9 cellular contexts compared by ENCODE assay signal in the genomic region with DNA sequence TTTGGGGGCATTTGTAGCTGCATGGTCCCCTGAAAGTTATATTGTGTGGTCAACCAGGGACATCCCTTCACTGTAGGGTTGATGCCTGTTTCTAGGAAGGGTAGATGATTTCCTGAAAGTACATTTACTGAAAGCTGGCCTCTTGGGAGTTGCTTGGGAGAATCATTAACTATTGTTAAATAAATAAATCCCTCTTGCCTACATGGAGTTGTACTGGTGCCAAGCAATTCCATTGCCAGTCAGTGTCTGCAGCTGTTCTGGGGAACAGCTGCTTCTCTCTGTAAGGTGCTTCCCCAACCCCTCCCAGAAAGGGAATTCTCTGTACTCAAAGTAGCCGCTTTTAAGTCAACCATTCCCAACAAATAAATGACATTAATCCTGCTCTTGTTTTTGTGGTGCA. TPM values are rescaled to one million over a fixed set of nuclear protein-coding genes. Genes with fewer than 3 reads are reported as not detected.
DNase-seq lines count a peak whose midpoint lies in the region; TF ChIP-seq lines count a peak whose summit lies in the region.
"Had no signal": no experiment of that assay in that cellular context is flagged by ENCODE, and none has a peak within 500 bp of the region (broad histone marks: within the 10 kb centered on the region; RNA-seq: fewer than 3 reads in every experiment).

No MANE protein-coding gene starts in this region.

- H4K20me1 ChIP-seq in GM23248 (ENCODE audit: insufficient read depth): no peaks in the 10 kb centered on the region
- H4K20me1 ChIP-seq in fibroblast of lung (ENCODE audit: control insufficient read depth, extremely low read depth, insufficient read depth, low read length): no peaks in the 10 kb centered on the region

- no peaks in the 10 kb centered on the region for H3K9me3 Mint-ChIP-seq in activated naive CD8-positive, alpha-beta T cell treated with anti-CD3 and anti-CD28 coated beads for 36 hours

- H3K4me1 ChIP-seq in GM23248 (ENCODE audit: insufficient read depth): peaks cover 28% of the 10 kb centered on the region
- H3K4me1 ChIP-seq in fibroblast of lung (ENCODE audit: control insufficient read depth, extremely low read depth, insufficient read depth, low read length): peaks cover 29% of the 10 kb centered on the region
- peaks cover 25% of the 10 kb centered on the region for H3K4me1 ChIP-seq in prostate gland (replicated peaks)
- peaks cover 45% of the 10 kb centered on the region for H3K4me1 ChIP-seq in left ventricle myocardium inferior

- H3K9ac ChIP-seq in GM23248 (no peak overlapping the region), fibroblast of lung (ENCODE audit: insufficient read depth, low read length) (no peak overlapping the region)

- TF ChIP-seq CTCF in fibroblast of lung (conservative IDR thresholded peaks at IDR 0.05 in 1 of 2, IDR thresholded peaks at IDR 0.05 in 1 of 2; ENCODE audit: low read depth in 1 of 2, low read length in 2 of 2) (no peak), prostate gland (IDR thresholded peaks at IDR 0.05) (no peak), left ventricle myocardium inferior (IDR thresholded peaks at IDR 0.05; ENCODE audit: borderline replicate concordance) (no peak)

- H3K4me2 ChIP-seq in GM23248 (ENCODE audit: unreplicated experiment): no peak overlapping the region
- H3K4me2 ChIP-seq in fibroblast of lung (ENCODE audit: extremely low read depth, insufficient read depth, low read length): no peak overlapping the region

- no peak overlapping the region for H3K27ac Mint-ChIP-seq in activated naive CD8-positive, alpha-beta T cell treated with anti-CD3 and anti-CD28 coated beads for 36 hours

- H3K4me3 Mint-ChIP-seq in activated naive CD8-positive, alpha-beta T cell treated with anti-CD3 and anti-CD28 coated beads for 36 hours: no peak overlapping the region

- peaks cover 11% of the 10 kb centered on the region for H3K4me1 Mint-ChIP-seq in activated naive CD8-positive, alpha-beta T cell treated with anti-CD3 and anti-CD28 coated beads for 36 hours

- in situ Hi-C loops in GM23248 (cut with MboI): no loop called here

- H2AFZ ChIP-seq in GM23248: no peak overlapping the region
- no peak overlapping the region for H2AFZ ChIP-seq in fibroblast of lung (ENCODE audit: low read length)

- no peaks in the 10 kb centered on the region for H3K9me2 ChIP-seq in GM23248 (ENCODE audit: insufficient read depth)

- H3K27me3 ChIP-seq in GM23248 (replicated peaks; ENCODE audit: insufficient read depth) (no peaks in the 10 kb centered on the region), fibroblast of lung (ENCODE audit: control insufficient read depth, insufficient read depth, low read length) (no peaks in the 10 kb centered on the region), prostate gland (replicated peaks; ENCODE audit: insufficient read depth) (no peaks in the 10 kb centered on the region), left ventricle myocardium inferior (ENCODE audit: low read depth) (no peaks in the 10 kb centered on the region)

- H3K9me3 ChIP-seq in GM23248 (ENCODE audit: low read depth) (no peaks in the 10 kb centered on the region), fibroblast of lung (ENCODE audit: control insufficient read depth, insufficient read depth, low read depth, low read length) (no peaks in the 10 kb centered on the region), prostate gland (no peaks in the 10 kb centered on the region), left ventricle myocardium inferior (replicated peaks) (no peaks in the 10 kb centered on the region)
- H3K9me3 ChIP-seq: HAP-1 had no signal

- H3K27ac ChIP-seq in GM23248 (no peak overlapping the region), fibroblast of lung (ENCODE audit: insufficient read depth, low read length) (no peak overlapping the region), prostate gland (peak overlapping the region in 1 of 2 donors; percentile 4), left ventricle myocardium inferior (replicated peaks) (no peak overlapping the region)

- no peak for TF ChIP-seq POLR2A in prostate gland (IDR thresholded peaks at IDR 0.05)

- WGBS in GM23248 (ENCODE audit: low coverage in 1 of 2, low lambda C conversion rate in 2 of 2, missing lambda C conversion rate in 2 of 2), 2 experiments: 55 to 74% methylated on average over 1 of the region's 1 CpG
- 14% methylated on average over 1 of the region's 1 CpG for WGBS in prostate gland

- H3K36me3 ChIP-seq in GM23248 (ENCODE audit: low read depth) (no peaks in the 10 kb centered on the region), fibroblast of lung (ENCODE audit: control insufficient read depth, insufficient read depth, low read length) (no peaks in the 10 kb centered on the region), prostate gland (no peaks in the 10 kb centered on the region), left ventricle myocardium inferior (no peaks in the 10 kb centered on the region)
- H3K36me3 ChIP-seq: HAP-1 had no signal

- H3K4me3 ChIP-seq in GM23248: no peak overlapping the region
- no peak overlapping the region for H3K4me3 ChIP-seq in fibroblast of lung (replicated peaks in 1 of 4; ENCODE audit: control extremely low read depth in 1 of 4, insufficient read depth in 1 of 4, low read depth in 3 of 4, low read length in 4 of 4)
- H3K4me3 ChIP-seq in prostate gland: no peak overlapping the region
- no peak overlapping the region for H3K4me3 ChIP-seq in left ventricle myocardium inferior
- H3K4me3 ChIP-seq: HAP-1 had no signal

- H3F3A ChIP-seq in GM23248 (ENCODE audit: insufficient read depth): peaks cover 28% of the 10 kb centered on the region

- peaks cover 29% of the 10 kb centered on the region for H3K27me3 Mint-ChIP-seq in activated naive CD8-positive, alpha-beta T cell treated with anti-CD3 and anti-CD28 coated beads for 36 hours

- no peaks in the 10 kb centered on the region for H3K79me2 ChIP-seq in GM23248 (ENCODE audit: insufficient read depth)
- H3K79me2 ChIP-seq in fibroblast of lung (ENCODE audit: control insufficient read depth, insufficient read depth, low read length): no peaks in the 10 kb centered on the region

- no peaks in the 10 kb centered on the region for H3K36me3 Mint-ChIP-seq in activated naive CD8-positive, alpha-beta T cell treated with anti-CD3 and anti-CD28 coated beads for 36 hours

- intact Hi-C loops in prostate gland (cut with DNase I) (loop anchor here (10.0 kb wide), 2 partner anchors 94 to 636 kb away; a partner anchor contains a TSS), left ventricle myocardium inferior (cut with micrococcal nuclease) (no loop called here)

- DNase-seq in GM23248 (peak; percentile 15), NCI-H2196 treated with DMSO at 0.1 percent for 48 hours (lab: John Stamatoyannopoulos, UW; ENCODE audit: unreplicated experiment) (peak; percentile 6), fibroblast of lung (ENCODE audit: low read depth in 2 of 2) (peak; percentile 63 to 80), prostate gland (ENCODE audit: low spot score) (peak; percentile 84), amygdala (lab: John Stamatoyannopoulos, UW) (no peak), HUDEP-2 (lab: John Stamatoyannopoulos, UW; ENCODE audit: unreplicated experiment in 76 of 76) (no peak), left ventricle myocardium inferior (no peak)
- no peak for DNase-seq in activated naive CD8-positive, alpha-beta T cell treated with anti-CD3 and anti-CD28 coated beads for 36 hours

RNA-seq across cellular contexts. Expression of a gene that starts 51.1 kb away (rescaled TPM):
- total RNA-seq in GM23248 (2014; rRNA removed; shearing (Covaris generic)): not detected in 2 replicates
- not detected in 2 replicates for polyA plus RNA-seq in GM23248 (2016; fragmentation: Nextera tagmentation; extraction: Ambion mirVana)
- total RNA-seq in fibroblast of lung: not detected in 2 replicates
- polyA plus RNA-seq in fibroblast of lung: not detected in 2 replicates
- not detected in 2 replicates for polyA plus RNA-seq in fibroblast of lung (2012)
- not detected in 2 replicates for polyA minus RNA-seq in fibroblast of lung (ENCODE audit: low replicate concordance)
- not detected for total RNA-seq in prostate gland
- total RNA-seq in activated naive CD8-positive, alpha-beta T cell treated with anti-CD3 and anti-CD28 coated beads for 36 hours: not detected
- total RNA-seq in left ventricle myocardium inferior: not detected

Comparison
In these comparisons a context has a peak if more than half of its experiments do, and no peak if none do; other contexts are left out.
1. DNase-seq: peak in GM23248 (single experiment), NCI-H2196 treated with DMSO at 0.1 percent for 48 hours (single experiment), fibroblast of lung (2 of 2) and prostate gland (single experiment); none in amygdala (0 of 56), HUDEP-2 (0 of 76), activated naive CD8-positive, alpha-beta T cell treated with anti-CD3 and anti-CD28 coated beads for 36 hours (single experiment) and left ventricle myocardium inferior (single experiment).